In genomic region chr6:104684911-104685415, GRCh38 we compare ENCODE assay signal across 20 cellular contexts.
"Had no signal": no experiment of that assay in that cellular context is flagged by ENCODE, and none has a peak within 500 bp of the region (broad histone marks: within the 10 kb centered on the region; RNA-seq: fewer than 3 reads in every experiment).

No MANE protein-coding gene starts in this region.

- H3K27ac ChIP-seq: HL-60, KMS-11, RWPE1 had no signal

- H3K27ac Mint-ChIP-seq: IgD-negative memory B cell had no signal

- H3K9me3 Mint-ChIP-seq: IgD-negative memory B cell had no signal

- H3K4me2 ChIP-seq: KMS-11 had no signal

- H3K4me3 ChIP-seq: K562 had no signal

- H3K36me3 Mint-ChIP-seq: IgD-negative memory B cell had no signal

- H3K9ac ChIP-seq: KMS-11 had no signal

- DNase-seq: Kasumi-1, MV-4-11, NCI-H1048, NCI-H1105, NCI-H1436 treated with DMSO at 0.1 percent for 48 hours, NCI-H1694, NCI-H187 treated with DMSO at 0.1 percent for 48 hours, NCI-H2107, NCI-H2227 treated with DMSO at 0.1 percent for 48 hours, NCI-H524, NCI-H526 treated with DMSO at 0.1 percent for 48 hours, NCI-H774, SHP77, T-helper 1 cell had no signal

- ATAC-seq: K562, SK-N-SH treated with all-trans-retinoic acid at 6 μM for 48 hours had no signal
